Comparison of ENCODE assay signal across 7 cellular contexts in the genomic region with DNA sequence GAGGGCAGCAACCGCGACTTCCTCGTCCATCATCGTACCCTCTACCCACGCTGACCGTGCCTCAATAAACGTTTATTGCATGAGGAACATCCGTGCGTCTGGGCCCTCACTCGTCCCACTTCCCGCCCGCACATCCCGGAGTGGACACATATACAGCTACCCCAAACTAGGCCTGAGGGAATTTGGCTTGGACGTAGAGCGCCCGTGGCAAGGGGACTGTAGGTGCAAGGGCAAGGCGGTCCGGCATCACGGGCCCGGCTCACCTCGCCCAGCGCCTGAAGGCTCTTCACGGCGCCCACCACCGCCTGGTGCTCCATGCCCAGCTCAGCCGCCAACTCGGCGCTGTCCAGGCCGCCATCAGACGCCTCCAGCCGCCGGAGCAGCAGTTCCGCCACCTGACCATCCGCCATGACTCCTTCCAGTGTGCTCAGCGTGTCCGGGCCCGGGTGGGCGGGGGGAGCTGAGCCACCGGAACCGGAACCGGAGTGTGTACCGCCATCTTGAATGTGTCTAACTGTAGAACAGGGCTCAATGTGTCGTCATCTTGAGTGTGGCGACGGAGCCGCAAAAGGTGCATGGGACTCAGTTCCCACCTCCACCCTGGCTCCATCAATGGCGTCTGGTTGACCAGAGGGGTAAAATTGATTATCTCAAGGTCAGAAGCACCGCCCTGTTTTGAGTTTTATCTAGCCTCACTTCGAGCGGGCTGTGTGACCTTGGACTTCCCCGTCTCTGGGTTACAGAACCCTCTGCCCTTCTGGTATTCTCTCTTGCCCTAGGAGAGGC. TPM values are rescaled to one million over a fixed set of nuclear protein-coding genes. Genes with fewer than 3 reads are reported as not detected.
DNase-seq lines count a peak whose midpoint lies in the region; ATAC-seq and FAIRE-seq lines count a peak whose summit lies in the region.

FARSA (minus strand) TSS at position 425 of the 786 bp plus-strand sequence; CDS start at position 410, 15 bp downstream.

- H3K4me1 Mint-ChIP-seq in dendritic cell treated with granulocyte-macrophage colony-stimulating factor and Interleukin-4, amounts not matched to agents 40 ng/mL and 50 ng/mL, for 4 days (ENCODE audit: low read depth), result peaks cover 51% of the 10 kb centered on the region

- ATAC-seq in HG03354 (IDR thresholded peaks at IDR 0.05; ENCODE audit: poor library complexity, severe bottlenecking, unreplicated experiment) (peak; percentile 56), left lobe of liver (peak; percentile 81)

- FAIRE-seq in GM18507 (lab: Jason Lieb, UNC), result peak; percentile 94

- peaks cover 43% of the 10 kb centered on the region for H3K36me3 Mint-ChIP-seq in dendritic cell treated with granulocyte-macrophage colony-stimulating factor and Interleukin-4, amounts not matched to agents 40 ng/mL and 50 ng/mL, for 4 days (ENCODE audit: low read depth)

- H3K9me3 Mint-ChIP-seq in dendritic cell treated with granulocyte-macrophage colony-stimulating factor and Interleukin-4, amounts not matched to agents 40 ng/mL and 50 ng/mL, for 4 days, result no peaks in the 10 kb centered on the region

- intact Hi-C loops in dendritic cell treated with granulocyte-macrophage colony-stimulating factor and Interleukin-4, amounts not matched to agents 40 ng/mL and 50 ng/mL, for 4 days (cut with micrococcal nuclease), result loop anchor here (2.0 kb wide), 1 partner anchor 15 kb away; the partner anchor contains the start of gene SYCE2

- DNase-seq in GM18507 (ENCODE audit: extremely low spot score, insufficient read length, low read depth), result peak; percentile 85
- peak; percentile 52 for DNase-seq in NCI-H526 treated with DMSO at 0.1 percent for 48 hours (lab: John Stamatoyannopoulos, UW)
- DNase-seq in activated CD4-positive, alpha-beta T cell treated with anti-CD3 and anti-CD28 coated beads, Interleukin-2, amount 50 U/mL, for 24 hours (ENCODE audit: low read depth in 1 of 2, low spot score in 1 of 2), result peak; percentile 73 to 90
- peak; percentile 92 for DNase-seq in left lobe of liver (ENCODE audit: low spot score)
- peak; percentile 89 to 90 for DNase-seq in stimulated activated CD4-positive, alpha-beta T cell treated with anti-CD3 and anti-CD28 coated beads, Interleukin-2, amount 100 ng/mL, for 24 hours

- peak within 1 kb of the TSS; percentile 96 for H3K4me3 Mint-ChIP-seq in dendritic cell treated with granulocyte-macrophage colony-stimulating factor and Interleukin-4, amounts not matched to agents 40 ng/mL and 50 ng/mL, for 4 days

- H3K27ac Mint-ChIP-seq in dendritic cell treated with granulocyte-macrophage colony-stimulating factor and Interleukin-4, amounts not matched to agents 40 ng/mL and 50 ng/mL, for 4 days, result peak within 1 kb of the TSS; percentile 93

- H3K27me3 Mint-ChIP-seq in dendritic cell treated with granulocyte-macrophage colony-stimulating factor and Interleukin-4, amounts not matched to agents 40 ng/mL and 50 ng/mL, for 4 days, result no peaks in the 10 kb centered on the region

RNA-seq across cellular contexts. Expression of gene FARSA, which starts in this region (rescaled TPM):
- 34.2 TPM for total RNA-seq in left lobe of liver

Comparison
In these comparisons a context has a peak if more than half of its experiments do, and no peak if none do; other contexts are left out.
1. Peak in every context shown above with its lines: DNase-seq and ATAC-seq.